In the genomic region with DNA sequence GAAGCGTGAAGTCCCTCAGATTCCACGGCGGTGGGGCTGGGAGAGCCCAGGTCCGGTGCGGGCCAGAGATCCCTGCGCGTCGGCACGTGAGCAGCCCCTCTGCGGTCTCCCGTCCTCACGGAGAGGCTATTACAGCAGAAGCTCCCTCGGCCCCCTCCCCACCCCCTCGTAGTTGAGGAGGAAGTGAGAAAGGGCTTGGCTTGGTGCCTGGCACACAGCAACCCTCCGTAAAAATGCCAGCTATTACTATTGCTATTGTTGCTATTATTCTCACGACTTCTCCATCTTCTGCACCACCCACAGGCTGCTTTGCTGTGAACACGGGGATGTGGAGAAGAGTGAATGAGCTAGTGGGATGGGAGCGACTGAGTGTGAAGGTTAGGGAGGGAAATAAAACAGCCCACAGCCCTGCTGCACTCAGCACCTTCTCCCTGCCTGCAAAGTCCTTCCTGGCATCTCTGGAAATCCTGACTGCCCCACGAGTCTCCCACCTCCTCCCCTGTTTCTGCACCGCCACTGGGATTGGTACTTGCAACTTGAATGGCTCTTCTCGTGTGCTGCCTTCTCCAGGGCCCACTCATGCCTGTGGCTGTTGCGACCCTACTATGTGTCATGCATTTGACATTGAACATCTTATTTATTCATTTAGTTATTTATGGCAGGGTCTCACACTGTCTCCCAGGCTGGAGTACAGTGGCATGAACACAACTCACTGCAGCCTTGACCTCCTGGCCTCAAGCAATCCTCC, we compare ENCODE assay signal across 14 cellular contexts. TPM values are rescaled to one million over a fixed set of nuclear protein-coding genes. Genes with fewer than 3 reads are reported as not detected.
DNase-seq lines count a peak whose midpoint lies in the region; ATAC-seq, FAIRE-seq and TF ChIP-seq lines count a peak whose summit lies in the region.
"Had no signal": no experiment of that assay in that cellular context is flagged by ENCODE, and none has a peak within 500 bp of the region (broad histone marks: within the 10 kb centered on the region; RNA-seq: fewer than 3 reads in every experiment).

No MANE protein-coding gene starts in this region.

- H3K27me3 ChIP-seq in BLaER1: no peaks in the 10 kb centered on the region
- H3K27me3 ChIP-seq: BE2C had no signal

- H3K9ac ChIP-seq in BLaER1: no peak overlapping the region
- no peak overlapping the region for H3K9ac ChIP-seq in kidney (ENCODE audit: low read length in 2 of 2)

- H3K9me3 ChIP-seq in BLaER1: no peaks in the 10 kb centered on the region
- H3K9me3 ChIP-seq in kidney (ENCODE audit: control insufficient read depth in 1 of 2, low read length in 2 of 2): no peaks in the 10 kb centered on the region
- H3K9me3 ChIP-seq: BE2C had no signal

- ATAC-seq in GM21423 (IDR thresholded peaks at IDR 0.05; ENCODE audit: unreplicated experiment) (peak; percentile 47), HG03571 (IDR thresholded peaks at IDR 0.05; ENCODE audit: unreplicated experiment) (no peak), HG02759 (IDR thresholded peaks at IDR 0.05; ENCODE audit: unreplicated experiment) (no peak)
- ATAC-seq: stimulated activated naive CD8-positive, alpha-beta T cell treated with anti-CD3 and anti-CD28 coated beads, Interleukin-15, Interleukin-2, amounts not matched to agents 100 U/mL and 50 U/mL, for 24 hours had no signal

- DNase-seq in NOMO-1 treated with dmso at 0.1 percent for 144 hours (lab: John Stamatoyannopoulos, UW; ENCODE audit: unreplicated experiment) (peak; percentile 28), kidney (peak; percentile 72), kidney glomerular epithelial cell (lab: John Stamatoyannopoulos, UW) (no peak)
- no peak for DNase-seq in stimulated activated CD4-positive, alpha-beta T cell treated with anti-CD3 and anti-CD28 coated beads, Interleukin-2, amount 100 ng/mL, for 24 hours
- DNase-seq: BE2C; NCI-H510A treated with DMSO at 0.1 percent for 48 hours; SHP77 treated with DMSO at 0.1 percent for 48 hours; stimulated activated CD4-positive, alpha-beta T cell treated with anti-CD3 and anti-CD28 coated beads, Interleukin-4, amount 100 ng/mL, for 4 hours; stimulated activated naive CD8-positive, alpha-beta T cell treated with anti-CD3 and anti-CD28 coated beads, Interleukin-15, Interleukin-2, amounts not matched to agents 100 U/mL and 50 U/mL, for 24 hours had no signal

- intact Hi-C loops in kidney (cut with DNase I): no loop called here

- TF ChIP-seq CTCF in kidney (IDR thresholded peaks at IDR 0.05; ENCODE audit: borderline replicate concordance, extremely low read depth, insufficient read depth): no peak

- H3K4me1 ChIP-seq in BLaER1 (peaks cover 29% of the 10 kb centered on the region), kidney (ENCODE audit: control insufficient read depth in 1 of 2, insufficient read depth in 1 of 2, low read depth in 1 of 2, low read length in 2 of 2) (no peaks in the 10 kb centered on the region)
- H3K4me1 ChIP-seq: BE2C had no signal

- H3K27ac ChIP-seq in BLaER1 (no peak overlapping the region), kidney (ENCODE audit: low read depth in 2 of 2, low read length in 2 of 2) (no peak overlapping the region)

- no peaks in the 10 kb centered on the region for H3K36me3 ChIP-seq in BLaER1
- H3K36me3 ChIP-seq in kidney (ENCODE audit: control insufficient read depth in 1 of 2, insufficient read depth in 2 of 2, low read length in 2 of 2): no peaks in the 10 kb centered on the region
- H3K36me3 ChIP-seq: BE2C had no signal

- no peak for FAIRE-seq in kidney (lab: Jason Lieb, UNC)
- FAIRE-seq: islet of Langerhans had no signal

- H3K4me3 ChIP-seq in BLaER1 (no peak overlapping the region), kidney (ENCODE audit: low read length in 2 of 2) (no peak overlapping the region)

- no peaks in the 10 kb centered on the region for H4K20me1 ChIP-seq in BLaER1

- peak overlapping the region; percentile 13; the same call in 1 of the 2 replicates for H3K4me2 ChIP-seq in BLaER1

RNA-seq across cellular contexts. Expression of a gene that starts 26.6 kb away (rescaled TPM):
- 19.8 TPM for total RNA-seq in kidney
- polyA plus RNA-seq in kidney (ENCODE audit: insufficient read depth, low read depth, low replicate concordance): 9.0 TPM

Comparison
In these comparisons a context has a peak if more than half of its experiments do, and no peak if none do; other contexts are left out.
1. DNase-seq: peak in NOMO-1 treated with dmso at 0.1 percent for 144 hours (single experiment) and kidney (single experiment); none in stimulated activated CD4-positive, alpha-beta T cell treated with anti-CD3 and anti-CD28 coated beads, Interleukin-2, amount 100 ng/mL, for 24 hours (0 of 2) and kidney glomerular epithelial cell (single experiment).